Comparison of ENCODE assay signal across 29 cellular contexts in the genomic region with DNA sequence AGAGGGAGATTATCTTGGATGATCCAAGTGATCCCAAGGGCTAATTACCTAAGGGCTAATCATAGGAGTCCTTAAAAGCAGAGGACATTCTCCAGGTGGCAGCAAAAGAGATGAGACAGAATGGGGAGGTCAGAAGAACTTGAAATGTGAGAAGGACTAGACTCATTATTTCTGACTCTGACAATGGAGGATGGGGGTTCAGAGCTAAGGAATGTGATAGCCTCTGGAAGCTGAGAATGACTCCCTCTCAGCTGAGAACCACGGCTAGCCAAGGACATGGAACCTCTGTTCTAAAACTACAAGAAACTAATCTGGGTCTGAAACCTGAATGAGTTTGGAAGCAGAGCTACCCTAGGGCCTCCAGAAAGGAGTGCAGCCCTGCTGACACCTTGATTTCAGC. TPM values are rescaled to one million over a fixed set of nuclear protein-coding genes. Genes with fewer than 3 reads are reported as not detected.
A peak's percentile ranks its signal among the peaks of the same experiment; 100 is the strongest.
DNase-seq lines count a peak whose midpoint lies in the region; FAIRE-seq and TF ChIP-seq lines count a peak whose summit lies in the region.
"Had no signal": no experiment of that assay in that cellular context is flagged by ENCODE, and none has a peak within 500 bp of the region (broad histone marks: within the 10 kb centered on the region; RNA-seq: fewer than 3 reads in every experiment).

No MANE protein-coding gene starts in this region.

- H3K36me3 Mint-ChIP-seq in astrocyte (ENCODE audit: low read depth, unreplicated experiment): no peaks in the 10 kb centered on the region

- H2AFZ ChIP-seq in astrocyte (ENCODE audit: low read depth, low read length) (no peak overlapping the region), MM.1S (ENCODE audit: low read length) (no peak overlapping the region)

- H3K79me2 ChIP-seq in astrocyte (ENCODE audit: insufficient read depth, low read length): no peaks in the 10 kb centered on the region
- H3K79me2 ChIP-seq in MM.1S (ENCODE audit: low read length): no peaks in the 10 kb centered on the region

- H3K27ac ChIP-seq in astrocyte (ENCODE audit: low read depth, low read length) (no peak overlapping the region), MM.1S (ENCODE audit: low read length) (no peak overlapping the region)
- H3K27ac ChIP-seq: body of pancreas, gastroesophageal sphincter, KMS-11, RWPE1, tibial artery had no signal

- peaks cover 2% of the 10 kb centered on the region for H3K9me3 Mint-ChIP-seq in astrocyte (ENCODE audit: unreplicated experiment)

- H3K4me3 ChIP-seq in astrocyte (ENCODE audit: insufficient read depth, low read depth, low read length): no peak overlapping the region
- no peak overlapping the region for H3K4me3 ChIP-seq in MM.1S (ENCODE audit: low read length)
- H3K4me3 ChIP-seq: body of pancreas, gastroesophageal sphincter, lung, tibial artery had no signal

- no peak for TF ChIP-seq CTCF in astrocyte (IDR thresholded peaks at IDR 0.05; ENCODE audit: insufficient read depth, low read depth, low read length)
- TF ChIP-seq CTCF in MM.1S (IDR thresholded peaks at IDR 0.05; ENCODE audit: low read length): no peak

- no peaks in the 10 kb centered on the region for H3F3A ChIP-seq in MM.1S (ENCODE audit: insufficient read depth, low read length)

- H3K4me2 ChIP-seq in astrocyte (ENCODE audit: low read length) (no peak overlapping the region), MM.1S (ENCODE audit: low read depth, low read length) (no peak overlapping the region)
- H3K4me2 ChIP-seq: KMS-11 had no signal

- H3K4me1 Mint-ChIP-seq in astrocyte (ENCODE audit: low read depth, unreplicated experiment): peaks cover 4% of the 10 kb centered on the region
- H3K4me1 Mint-ChIP-seq: activated CD4-positive, alpha-beta memory T cell treated with anti-CD3 and anti-CD28 coated beads, Interleukin-2, amount 10 ng/mL, durations not matched to agents 7 days and 5 days; CD14-positive monocyte; neural crest cell had no signal

- H3K4me3 Mint-ChIP-seq in astrocyte (ENCODE audit: unreplicated experiment): no peak overlapping the region
- H3K4me3 Mint-ChIP-seq: activated CD4-positive, alpha-beta memory T cell treated with anti-CD3 and anti-CD28 coated beads, Interleukin-2, amount 10 ng/mL, durations not matched to agents 7 days and 5 days; CD14-positive monocyte; neural crest cell; stimulated activated naive CD8-positive, alpha-beta T cell treated with anti-CD3 and anti-CD28 coated beads, Interleukin-15, Interleukin-2, amounts not matched to agents 100 ng/mL and 50 ng/mL, for 24 hours had no signal

- FAIRE-seq in astrocyte (lab: Jason Lieb, UNC): no peak
- FAIRE-seq: HTR-8/SVneo had no signal

- H4K20me1 ChIP-seq in astrocyte (ENCODE audit: insufficient read depth, low read length): no peaks in the 10 kb centered on the region
- H4K20me1 ChIP-seq in MM.1S (ENCODE audit: insufficient read depth, low read length): no peaks in the 10 kb centered on the region

- DNase-seq in EL (peak; percentile 6), NCI-H524 (lab: John Stamatoyannopoulos, UW) (peak; percentile 47 to 66), astrocyte (ENCODE audit: low read depth) (peak; percentile 8), kidney tubule cell (ENCODE audit: low spot score) (peak; percentile 19), SKM-1 treated with dmso at 0.1 percent for 144 hours (lab: John Stamatoyannopoulos, UW; ENCODE audit: unreplicated experiment) (no peak), dedifferentiated amniotic fluid mesenchymal stem cell (ENCODE audit: extremely low spot score) (no peak), CD1c-positive myeloid dendritic cell (ENCODE audit: extremely low spot score) (no peak), MM.1S (no peak)
- DNase-seq: activated CD4-positive, alpha-beta memory T cell treated with anti-CD3 and anti-CD28 coated beads, Interleukin-2, amount 10 ng/mL, durations not matched to agents 7 days and 5 days; activated effector memory CD4-positive, alpha-beta T cell treated with anti-CD3 and anti-CD28 coated beads, Interleukin-2, amount 50 U/mL, for 16 hours; body of pancreas; DMS 273 treated with DMSO at 0.1 percent for 48 hours; effector CD8-positive, alpha-beta T cell; GOT3; kidney; NCI-H1694; NCI-H2171 treated with DMSO at 0.1 percent for 48 hours; NCI-H526 treated with DMSO at 0.1 percent for 48 hours; stimulated activated CD4-positive, alpha-beta T cell treated with anti-CD3 and anti-CD28 coated beads, Interleukin-15, amount 100 ng/mL, for 24 hours; T-helper 9 cell; tibial artery had no signal

- H3K27me3 Mint-ChIP-seq in astrocyte (ENCODE audit: low read depth, unreplicated experiment): no peaks in the 10 kb centered on the region
- H3K27me3 Mint-ChIP-seq: activated CD4-positive, alpha-beta memory T cell treated with anti-CD3 and anti-CD28 coated beads, Interleukin-2, amount 10 ng/mL, durations not matched to agents 7 days and 5 days; stimulated activated naive CD8-positive, alpha-beta T cell treated with anti-CD3 and anti-CD28 coated beads, Interleukin-15, Interleukin-2, amounts not matched to agents 100 ng/mL and 50 ng/mL, for 24 hours had no signal

- H3K9me3 ChIP-seq in astrocyte (ENCODE audit: insufficient read depth, low read depth, low read length) (no peaks in the 10 kb centered on the region), MM.1S (replicated peaks; ENCODE audit: insufficient read depth, low read length) (no peaks in the 10 kb centered on the region)
- H3K9me3 ChIP-seq: body of pancreas, gastroesophageal sphincter, tibial artery had no signal

- H3K9ac ChIP-seq in astrocyte (ENCODE audit: low read length): no peak overlapping the region
- no peak overlapping the region for H3K9ac ChIP-seq in MM.1S (ENCODE audit: low read length)
- H3K9ac ChIP-seq: KMS-11 had no signal

- no peaks in the 10 kb centered on the region for H3K9me2 ChIP-seq in MM.1S (replicated peaks; ENCODE audit: insufficient read depth, low read length)

- H3K27ac Mint-ChIP-seq in astrocyte (ENCODE audit: unreplicated experiment): no peak overlapping the region
- H3K27ac Mint-ChIP-seq: activated CD4-positive, alpha-beta memory T cell treated with anti-CD3 and anti-CD28 coated beads, Interleukin-2, amount 10 ng/mL, durations not matched to agents 7 days and 5 days; CD14-positive monocyte; stimulated activated naive CD8-positive, alpha-beta T cell treated with anti-CD3 and anti-CD28 coated beads, Interleukin-15, Interleukin-2, amounts not matched to agents 100 ng/mL and 50 ng/mL, for 24 hours had no signal

- no peaks in the 10 kb centered on the region for H3K36me3 ChIP-seq in astrocyte (ENCODE audit: insufficient read depth, low read length)
- H3K36me3 ChIP-seq in MM.1S (replicated peaks; ENCODE audit: insufficient read depth, low read length): no peaks in the 10 kb centered on the region
- H3K36me3 ChIP-seq: gastroesophageal sphincter, tibial artery had no signal

- H3K27me3 ChIP-seq in astrocyte (ENCODE audit: insufficient read depth, low read length) (no peaks in the 10 kb centered on the region), MM.1S (replicated peaks; ENCODE audit: insufficient read depth, low read length) (no peaks in the 10 kb centered on the region)
- H3K27me3 ChIP-seq: body of pancreas, gastroesophageal sphincter, tibial artery had no signal

- H3K4me1 ChIP-seq in astrocyte (ENCODE audit: insufficient read depth, low read length) (no peaks in the 10 kb centered on the region), MM.1S (ENCODE audit: low read length) (no peaks in the 10 kb centered on the region)
- H3K4me1 ChIP-seq: body of pancreas, gastroesophageal sphincter, tibial artery had no signal

RNA-seq across cellular contexts. Expression of a gene that starts 35.6 kb away (rescaled TPM):
- total RNA-seq in astrocyte: 2.4 and 3.0 TPM in 2 replicates

Comparison
In these comparisons a context has a peak if more than half of its experiments do, and no peak if none do; other contexts are left out.
1. DNase-seq: peak in EL (single experiment), NCI-H524 (2 of 2), astrocyte (single experiment) and kidney tubule cell (single experiment); none in SKM-1 treated with dmso at 0.1 percent for 144 hours (single experiment), dedifferentiated amniotic fluid mesenchymal stem cell (single experiment), CD1c-positive myeloid dendritic cell (single experiment) and MM.1S (single experiment).